In the genomic region with DNA sequence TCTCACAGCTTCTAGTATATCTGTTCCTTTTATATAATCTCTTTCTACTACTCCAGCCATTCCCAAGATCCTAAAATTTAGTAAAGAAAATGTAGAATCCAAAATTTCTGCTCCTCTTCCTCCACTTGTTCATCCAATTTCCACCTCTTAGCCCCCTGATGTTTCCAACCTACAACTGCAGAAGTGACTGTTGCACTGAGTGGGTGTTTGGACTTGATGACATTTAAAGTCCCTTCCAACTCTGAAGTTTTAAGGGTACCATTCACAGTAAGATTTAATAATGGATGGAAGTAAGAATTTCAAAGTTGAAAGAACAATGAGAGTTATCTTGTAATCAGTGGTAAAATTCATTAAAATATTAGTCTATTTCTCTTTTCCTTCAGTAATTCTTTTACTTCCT, we compare ENCODE assay signal across 1 cellular context.
TF ChIP-seq lines count a peak whose summit lies in the region.

No MANE protein-coding gene starts in this region.

TF ChIP-seq in HepG2, 621 proteins besides CTCF, POLR2A, EP300 and RAD21:
- TF ChIP-seq, protein P1, sequence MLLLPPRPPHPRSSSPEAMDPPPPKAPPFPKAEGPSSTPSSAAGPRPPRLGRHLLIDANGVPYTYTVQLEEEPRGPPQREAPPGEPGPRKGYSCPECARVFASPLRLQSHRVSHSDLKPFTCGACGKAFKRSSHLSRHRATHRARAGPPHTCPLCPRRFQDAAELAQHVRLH (CRISPR knock-in tag; IDR thresholded peaks at IDR 0.05; ENCODE audit: borderline replicate concordance, low read depth), result no peak
- TF ChIP-seq CREB1 (IDR thresholded peaks at IDR 0.05) (no peak), CREB1 (CRISPR knock-in tag; IDR thresholded peaks at IDR 0.05) (0 out of 2 replicates have a peak, but pooled peaks have one; percentile 5)
